23 cellular contexts compared by ENCODE assay signal in genomic region chr20:49259284-49259683, GRCh38.
"Had no signal": no experiment of that assay in that cellular context is flagged by ENCODE, and none has a peak within 500 bp of the region (broad histone marks: within the 10 kb centered on the region; RNA-seq: fewer than 3 reads in every experiment).

No MANE protein-coding gene starts in this region.

- H3K4me3 Mint-ChIP-seq: central memory CD8-positive, alpha-beta T cell; mesothelial cell of epicardium; natural killer cell treated with Interleukin-12 subunit alpha and Interleukin-12 subunit beta and Interleukin-15 and Interleukin-18, amount 100 ng/mL, for 72 hours; T-cell had no signal

- H3K9me3 Mint-ChIP-seq: central memory CD8-positive, alpha-beta T cell; mesothelial cell of epicardium; natural killer cell treated with Interleukin-12 subunit alpha and Interleukin-12 subunit beta and Interleukin-15 and Interleukin-18, amount 100 ng/mL, for 72 hours had no signal

- H3K27ac Mint-ChIP-seq: mesothelial cell of epicardium; natural killer cell treated with Interleukin-12 subunit alpha and Interleukin-12 subunit beta and Interleukin-15 and Interleukin-18, amount 100 ng/mL, for 72 hours; T-cell had no signal

- ATAC-seq: gastroesophageal sphincter; heart left ventricle; left lobe of liver; natural killer cell treated with Interleukin-12 subunit alpha and Interleukin-12 subunit beta and Interleukin-15 and Interleukin-18, amount 100 ng/mL, for 72 hours; pancreas; right lobe of liver; SK-N-SH treated with all-trans-retinoic acid at 6 μM for 48 hours; T-cell; upper lobe of right lung had no signal

- H3K27ac ChIP-seq: ascending aorta, colonic mucosa, esophagus muscularis mucosa, gastroesophageal sphincter, heart left ventricle, neutrophil, pancreas, right lobe of liver, upper lobe of right lung had no signal

- H3K9me3 ChIP-seq: ascending aorta, colonic mucosa, esophagus muscularis mucosa, gastroesophageal sphincter, heart left ventricle, pancreas, right lobe of liver, upper lobe of right lung had no signal

- FAIRE-seq: kidney, pancreas, small intestine had no signal

- H3K4me1 Mint-ChIP-seq: central memory CD8-positive, alpha-beta T cell; mesothelial cell of epicardium had no signal

- H3K4me1 ChIP-seq: ascending aorta, colonic mucosa, esophagus muscularis mucosa, gastroesophageal sphincter, heart left ventricle, pancreas, upper lobe of right lung had no signal

- DNase-seq: activated CD4-positive, alpha-beta T cell treated with anti-CD3 and anti-CD28 coated beads, Interleukin-2, amount 50 U/mL, for 48 hours; activated CD4-positive, CD25-positive, alpha-beta regulatory T cell; colonic mucosa; heart left ventricle; kidney; pancreas; right lobe of liver; SIG-M5; small intestine; stimulated activated CD4-positive, alpha-beta T cell treated with anti-CD3 and anti-CD28 coated beads, Interleukin-15, amount 100 ng/mL, for 24 hours; stimulated activated CD4-positive, alpha-beta T cell treated with anti-CD3 and anti-CD28 coated beads, Interleukin-2, amount 100 ng/mL, for 48 hours; T-cell; T-helper 9 cell; upper lobe of right lung had no signal

- H3K4me3 ChIP-seq: ascending aorta, colonic mucosa, esophagus muscularis mucosa, gastroesophageal sphincter, heart left ventricle, pancreas, right lobe of liver, upper lobe of right lung had no signal

- H3K27me3 ChIP-seq: ascending aorta, colonic mucosa, esophagus muscularis mucosa, gastroesophageal sphincter, heart left ventricle, neutrophil, pancreas, right lobe of liver, upper lobe of right lung had no signal

- H3K27me3 Mint-ChIP-seq: central memory CD8-positive, alpha-beta T cell; natural killer cell treated with Interleukin-12 subunit alpha and Interleukin-12 subunit beta and Interleukin-15 and Interleukin-18, amount 100 ng/mL, for 72 hours; T-cell had no signal
